ENCODE assay signal across 22 cellular contexts in the genomic region with DNA sequence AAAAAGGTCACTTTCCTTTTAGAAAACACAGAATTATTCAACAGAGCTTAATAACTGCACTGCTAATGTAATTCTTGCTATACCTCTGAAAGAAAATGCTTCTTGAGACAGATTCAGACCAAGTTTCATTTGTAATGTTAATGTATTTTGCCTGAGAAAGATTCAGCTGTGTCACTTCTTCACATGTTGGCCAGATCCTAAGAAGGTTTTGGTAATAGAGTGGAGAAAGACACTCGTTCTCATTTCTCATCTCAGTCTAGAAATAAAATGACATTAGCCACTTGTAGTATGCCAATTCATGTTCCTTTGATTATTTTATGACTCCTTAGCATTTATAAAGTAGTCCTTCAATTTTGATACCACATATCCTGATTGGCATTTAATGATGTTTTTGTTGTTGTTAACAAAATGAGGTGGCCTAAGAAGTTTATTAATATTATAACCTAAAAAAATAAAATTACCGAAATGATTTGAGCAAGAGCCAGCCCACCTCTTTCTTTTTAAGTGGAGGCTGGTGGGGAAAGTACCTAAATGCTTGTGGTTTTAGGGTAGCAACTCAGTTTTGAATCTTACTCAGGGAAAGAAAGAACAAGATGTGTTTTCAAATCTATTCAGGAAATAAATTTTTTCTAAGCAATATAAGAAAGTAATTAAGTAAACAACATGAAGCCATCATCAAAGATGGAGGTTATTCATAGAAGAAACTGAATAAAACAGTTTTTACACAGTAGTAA. TPM values are rescaled to one million over a fixed set of nuclear protein-coding genes. Genes with fewer than 3 reads are reported as not detected.
DNase-seq lines count a peak whose midpoint lies in the region; ATAC-seq and TF ChIP-seq lines count a peak whose summit lies in the region.
"Had no signal": no experiment of that assay in that cellular context is flagged by ENCODE, and none has a peak within 500 bp of the region (broad histone marks: within the 10 kb centered on the region; RNA-seq: fewer than 3 reads in every experiment).

No MANE protein-coding gene starts in this region.

- 92% methylated on average over 2 of the region's 2 CpGs; no CpG with 5 or more reads in 1 of the 2 experiments for WGBS in endodermal cell (ENCODE audit: insufficient coverage in 1 of 2, insufficient read length in 1 of 2), 2 experiments

- DNase-seq in GM06990 (ENCODE audit: extremely low read depth, insufficient read length) (peak; percentile 6), NCI-H69 (lab: John Stamatoyannopoulos, UW) (no peak), T1000 (lab: John Stamatoyannopoulos, UW) (no peak), endodermal cell (no peak)
- DNase-seq: activated CD4-positive, CD25-positive, alpha-beta regulatory T cell; activated CD8-positive, alpha-beta memory T cell treated with anti-CD3 and anti-CD28 coated beads, Interleukin-2, amount 50 U/mL, for 48 hours; CD8-positive, alpha-beta memory T cell; heart right ventricle; kidney; NCI-H187; NCI-H526; occipital lobe; stimulated activated CD4-positive, alpha-beta T cell treated with anti-CD3 and anti-CD28 coated beads, Interleukin-2, amount 100 ng/mL, for 48 hours; stimulated activated CD8-positive, alpha-beta memory T cell treated with anti-CD3 and anti-CD28 coated beads, Interleukin-4, amount 100 ng/mL, for 48 hours had no signal

- H3K36me3 Mint-ChIP-seq in endodermal cell (ENCODE audit: low read depth), result no peaks in the 10 kb centered on the region
- H3K36me3 Mint-ChIP-seq: activated naive CD4-positive, alpha-beta T cell treated with anti-CD3 and anti-CD28 coated beads, Interleukin-2, amount 50 U/mL, for 72 hours; CD8-positive, alpha-beta memory T cell; mesothelial cell of epicardium had no signal

- H3K27me3 ChIP-seq in GM06990 (replicated peaks; ENCODE audit: control insufficient read depth, insufficient read depth, low read length) (no peaks in the 10 kb centered on the region), endodermal cell (ENCODE audit: control insufficient read depth, insufficient read depth, low read length, poor library complexity, severe bottlenecking) (no peaks in the 10 kb centered on the region)
- H3K27me3 ChIP-seq: breast epithelium, heart right ventricle, tibial nerve had no signal

- H3K9me3 Mint-ChIP-seq in endodermal cell, result no peaks in the 10 kb centered on the region
- H3K9me3 Mint-ChIP-seq: activated naive CD4-positive, alpha-beta T cell treated with anti-CD3 and anti-CD28 coated beads, Interleukin-2, amount 50 U/mL, for 72 hours; CD8-positive, alpha-beta memory T cell; mesothelial cell of epicardium had no signal

- no peak overlapping the region for H3K9ac ChIP-seq in endodermal cell (ENCODE audit: extremely low read depth, low read length, poor library complexity, severe bottlenecking)

- TF ChIP-seq CTCF in GM06990 (IDR thresholded peaks at IDR 0.05; ENCODE audit: insufficient read depth, low read length, poor library complexity, severe bottlenecking) (no peak), endodermal cell (conservative IDR thresholded peaks at IDR 0.05) (no peak)

- no peak overlapping the region for H3K27ac ChIP-seq in endodermal cell (ENCODE audit: low read depth, low read length)
- H3K27ac ChIP-seq: breast epithelium, heart right ventricle, tibial nerve had no signal

- no peak overlapping the region for H3K4me3 Mint-ChIP-seq in endodermal cell
- H3K4me3 Mint-ChIP-seq: CD8-positive, alpha-beta memory T cell; mesothelial cell of epicardium had no signal

- H3K36me3 ChIP-seq in GM06990 (ENCODE audit: control insufficient read depth, insufficient read depth, low read length) (no peaks in the 10 kb centered on the region), endodermal cell (ENCODE audit: control insufficient read depth, insufficient read depth, low read length) (no peaks in the 10 kb centered on the region)
- H3K36me3 ChIP-seq: breast epithelium, heart right ventricle, tibial nerve had no signal

- peaks cover 16% of the 10 kb centered on the region for H3K4me1 Mint-ChIP-seq in endodermal cell
- H3K4me1 Mint-ChIP-seq: mesothelial cell of epicardium had no signal

- H3K9me3 ChIP-seq in endodermal cell (ENCODE audit: control insufficient read depth, low read length), result no peaks in the 10 kb centered on the region
- H3K9me3 ChIP-seq: breast epithelium, heart right ventricle, tibial nerve had no signal

- H3K27me3 Mint-ChIP-seq in endodermal cell (ENCODE audit: insufficient read depth), result no peaks in the 10 kb centered on the region

- H3K4me3 ChIP-seq in GM06990 (replicated peaks; ENCODE audit: low read depth, low read length) (no peak overlapping the region), endodermal cell (ENCODE audit: low read length) (no peak overlapping the region)
- H3K4me3 ChIP-seq: breast epithelium, heart right ventricle, tibial nerve had no signal

- H3K27ac Mint-ChIP-seq in endodermal cell, result no peak overlapping the region
- H3K27ac Mint-ChIP-seq: activated naive CD4-positive, alpha-beta T cell treated with anti-CD3 and anti-CD28 coated beads, Interleukin-2, amount 50 U/mL, for 72 hours; CD8-positive, alpha-beta memory T cell; mesothelial cell of epicardium had no signal

- ATAC-seq in GM18870 (IDR thresholded peaks at IDR 0.05; ENCODE audit: unreplicated experiment), result peak; percentile 65
- peak; percentile 91 for ATAC-seq in GM21717 (IDR thresholded peaks at IDR 0.05; ENCODE audit: unreplicated experiment)
- peak; percentile 68 for ATAC-seq in HG03439 (IDR thresholded peaks at IDR 0.05; ENCODE audit: unreplicated experiment)
- ATAC-seq in GM19397 (IDR thresholded peaks at IDR 0.05; ENCODE audit: unreplicated experiment), result no peak
- ATAC-seq: heart right ventricle had no signal

- H3K4me1 ChIP-seq in endodermal cell (ENCODE audit: control insufficient read depth, insufficient read depth, low read length), result peaks cover 10% of the 10 kb centered on the region
- H3K4me1 ChIP-seq: breast epithelium, heart right ventricle, tibial nerve had no signal

RNA-seq across cellular contexts. Expression of gene ELAPOR2, which starts 16.4 kb away (rescaled TPM):
- 10 to 100 TPM; 67.2 to 75.7 TPM for total RNA-seq in endodermal cell
- 69.3 TPM for polyA plus RNA-seq in endodermal cell (2013, experiment 1 of 2)
- 59.2 TPM for polyA plus RNA-seq in endodermal cell (2013, experiment 2 of 2)
